Comparison of ENCODE assay signal across 1 cellular context in the genomic region with DNA sequence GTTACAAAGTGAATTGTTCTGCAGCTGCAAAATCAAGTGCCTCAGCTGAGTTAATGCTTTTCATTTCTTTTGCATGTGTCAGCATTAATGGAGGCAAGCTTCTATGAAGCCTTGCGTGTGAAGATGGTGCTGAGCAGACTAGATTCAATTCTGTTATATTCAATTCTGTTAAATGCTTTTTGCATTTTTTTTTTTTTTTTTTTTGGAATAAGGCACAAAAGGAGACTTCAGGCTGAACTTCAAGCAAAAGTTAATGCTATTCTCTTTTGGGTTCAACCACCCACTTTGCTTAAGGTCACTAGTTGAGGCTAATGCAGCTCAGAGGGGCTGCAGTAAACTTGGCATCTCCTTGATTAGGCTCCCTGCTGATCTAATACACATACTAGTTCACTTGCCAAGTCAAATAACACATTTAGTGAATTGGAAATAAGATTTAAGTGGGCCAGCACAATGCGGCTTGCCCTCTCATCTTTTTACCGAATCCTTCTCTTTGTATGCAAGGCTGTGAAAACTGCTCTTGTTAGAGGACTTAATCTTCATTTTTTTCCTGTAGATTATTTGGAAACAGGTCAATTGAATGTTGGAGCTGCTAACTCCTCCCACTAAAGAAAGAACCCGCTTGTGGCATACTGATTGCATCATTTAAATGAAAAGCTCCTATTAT.
TF ChIP-seq lines count a peak whose summit lies in the region.

No MANE protein-coding gene starts in this region.

TF ChIP-seq in A549, 52 proteins besides CTCF, POLR2A, EP300 and RAD21 (continued from another document):
- TF ChIP-seq, protein P1, sequence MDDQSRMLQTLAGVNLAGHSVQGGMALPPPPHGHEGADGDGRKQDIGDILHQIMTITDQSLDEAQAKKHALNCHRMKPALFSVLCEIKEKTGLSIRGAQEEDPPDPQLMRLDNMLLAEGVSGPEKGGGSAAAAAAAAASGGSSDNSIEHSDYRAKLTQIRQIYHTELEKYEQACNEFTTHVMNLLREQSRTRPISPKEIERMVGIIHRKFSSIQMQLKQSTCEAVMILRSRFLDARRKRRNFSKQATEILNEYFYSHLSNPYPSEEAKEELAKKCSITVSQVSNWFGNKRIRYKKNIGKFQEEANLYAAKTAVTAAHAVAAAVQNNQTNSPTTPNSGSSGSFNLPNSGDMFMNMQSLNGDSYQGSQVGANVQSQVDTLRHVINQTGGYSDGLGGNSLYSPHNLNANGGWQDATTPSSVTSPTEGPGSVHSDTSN (IDR thresholded peaks at IDR 0.05) = 0 out of 2 replicates have a peak, but pooled peaks have one; percentile 26
- TF ChIP-seq RNF2 (IDR thresholded peaks at IDR 0.05; ENCODE audit: borderline replicate concordance, low read depth) = no peak
- TF ChIP-seq JUN (IDR thresholded peaks at IDR 0.05) = peak; percentile 27 to 49; a peak in 1 of 5 replicates
- TF ChIP-seq EHF (CRISPR knock-in tag; IDR thresholded peaks at IDR 0.05) = no peak
- TF ChIP-seq TFCP2L1 (CRISPR knock-in tag; IDR thresholded peaks at IDR 0.05) = no peak
- peak; percentile 99 for TF ChIP-seq MAFK (IDR thresholded peaks at IDR 0.05; ENCODE audit: partially characterized antibody)
- no peak for TF ChIP-seq ZFP36 (IDR thresholded peaks at IDR 0.05; ENCODE audit: borderline replicate concordance, partially characterized antibody)
